ENCODE assay signal across 23 cellular contexts in genomic region chr7:45484094-45484493, GRCh38.
"Had no signal": no experiment of that assay in that cellular context is flagged by ENCODE, and none has a peak within 500 bp of the region (broad histone marks: within the 10 kb centered on the region; RNA-seq: fewer than 3 reads in every experiment).

No MANE protein-coding gene starts in this region.

- H3K36me3 ChIP-seq: heart left ventricle, lower lobe of right lung, pancreas, upper lobe of right lung had no signal

- H3K9me3 Mint-ChIP-seq: activated CD4-positive, alpha-beta memory T cell treated with anti-CD3 and anti-CD28 coated beads, Interleukin-2, amount 10 ng/mL, durations not matched to agents 7 days and 5 days; activated CD4-positive, alpha-beta T cell treated with anti-CD3 and anti-CD28 coated beads, Interleukin-2, amount 10 ng/mL, durations not matched to agents 24 days and 14 days; activated naive CD4-positive, alpha-beta T cell treated with anti-CD3 and anti-CD28 coated beads, Interleukin-2, amount 10 ng/mL, durations not matched to agents 7 days and 5 days; mesothelial cell of epicardium; natural killer cell; T-helper 1 cell treated with Interleukin-12 subunit alpha and Interleukin-12 subunit beta and Interleukin-4 antibody, amounts not matched to agents 30 μg/mL and 1 μg/mL, for 36 hours had no signal

- H3K27ac Mint-ChIP-seq: activated CD4-positive, alpha-beta memory T cell treated with anti-CD3 and anti-CD28 coated beads, Interleukin-2, amount 10 ng/mL, durations not matched to agents 7 days and 5 days; activated CD4-positive, alpha-beta T cell treated with anti-CD3 and anti-CD28 coated beads, Interleukin-2, amount 10 ng/mL, durations not matched to agents 24 days and 14 days; activated CD8-positive, alpha-beta memory T cell treated with anti-CD3 and anti-CD28 coated beads, Interleukin-2, amount 10 ng/mL, durations not matched to agents 7 days and 5 days; activated naive CD4-positive, alpha-beta T cell treated with anti-CD3 and anti-CD28 coated beads, Interleukin-2, amount 10 ng/mL, durations not matched to agents 7 days and 5 days; mesothelial cell of epicardium; natural killer cell; T-helper 1 cell treated with Interleukin-12 subunit alpha and Interleukin-12 subunit beta and Interleukin-4 antibody, amounts not matched to agents 30 μg/mL and 1 μg/mL, for 36 hours had no signal

- DNase-seq: activated CD4-positive, alpha-beta memory T cell treated with anti-CD3 and anti-CD28 coated beads, Interleukin-2, amount 10 ng/mL, durations not matched to agents 7 days and 5 days; activated CD4-positive, alpha-beta T cell treated with anti-CD3 and anti-CD28 coated beads, Interleukin-2, amount 10 ng/mL, durations not matched to agents 24 days and 14 days; activated CD8-positive, alpha-beta memory T cell treated with anti-CD3 and anti-CD28 coated beads, Interleukin-2, amount 10 ng/mL, durations not matched to agents 7 days and 5 days; activated effector memory CD4-positive, alpha-beta T cell treated with anti-CD3 and anti-CD28 coated beads, Interleukin-2, amount 50 U/mL, for 16 hours; activated naive CD4-positive, alpha-beta T cell treated with anti-CD3 and anti-CD28 coated beads, Interleukin-2, amount 10 ng/mL, durations not matched to agents 7 days and 5 days; activated T-cell treated with anti-CD3 and anti-CD28 coated beads for 4 hours; amygdala; heart left ventricle; lower lobe of right lung; natural killer cell; pancreas; psoas muscle; stimulated activated CD4-positive, alpha-beta T cell treated with anti-CD3 and anti-CD28 coated beads, Interleukin-12 subunit alpha, Interleukin-12 subunit beta, amount 100 ng/mL, for 4 hours; stimulated activated CD4-positive, alpha-beta T cell treated with anti-CD3 and anti-CD28 coated beads, Interleukin-4, amount 100 ng/mL, for 4 hours; stimulated activated naive CD8-positive, alpha-beta T cell treated with anti-CD3 and anti-CD28 coated beads, Interleukin-15, Interleukin-2, amounts not matched to agents 100 U/mL and 50 U/mL, for 24 hours; T1000; upper lobe of right lung had no signal

- ATAC-seq: activated CD4-positive, CD25-positive, alpha-beta regulatory T cell treated with anti-CD3 and anti-CD28 coated beads, Interleukin-2, amount 50 U/mL, for 24 hours; activated CD8-positive, alpha-beta memory T cell treated with anti-CD3 and anti-CD28 coated beads, Interleukin-2, amount 10 ng/mL, durations not matched to agents 7 days and 5 days; heart left ventricle; left lobe of liver; lower lobe of right lung; natural killer cell; pancreas; psoas muscle; right cardiac atrium; stimulated activated naive CD8-positive, alpha-beta T cell treated with anti-CD3 and anti-CD28 coated beads, Interleukin-15, Interleukin-2, amounts not matched to agents 100 U/mL and 50 U/mL, for 24 hours; upper lobe of right lung had no signal

- H3K9me3 ChIP-seq: heart left ventricle, lower lobe of right lung, pancreas, psoas muscle, upper lobe of right lung had no signal

- H3K36me3 Mint-ChIP-seq: activated CD8-positive, alpha-beta memory T cell treated with anti-CD3 and anti-CD28 coated beads, Interleukin-2, amount 10 ng/mL, durations not matched to agents 7 days and 5 days; activated naive CD4-positive, alpha-beta T cell treated with anti-CD3 and anti-CD28 coated beads, Interleukin-2, amount 10 ng/mL, durations not matched to agents 7 days and 5 days; mesothelial cell of epicardium; natural killer cell had no signal

- H3K27ac ChIP-seq: coronary artery, heart left ventricle, lower lobe of right lung, pancreas, psoas muscle, upper lobe of right lung had no signal

- H3K4me3 Mint-ChIP-seq: activated CD4-positive, alpha-beta memory T cell treated with anti-CD3 and anti-CD28 coated beads, Interleukin-2, amount 10 ng/mL, durations not matched to agents 7 days and 5 days; activated CD4-positive, alpha-beta T cell treated with anti-CD3 and anti-CD28 coated beads, Interleukin-2, amount 10 ng/mL, durations not matched to agents 24 days and 14 days; activated CD8-positive, alpha-beta memory T cell treated with anti-CD3 and anti-CD28 coated beads, Interleukin-2, amount 10 ng/mL, durations not matched to agents 7 days and 5 days; activated naive CD4-positive, alpha-beta T cell treated with anti-CD3 and anti-CD28 coated beads, Interleukin-2, amount 10 ng/mL, durations not matched to agents 7 days and 5 days; mesothelial cell of epicardium; natural killer cell; T-helper 1 cell treated with Interleukin-12 subunit alpha and Interleukin-12 subunit beta and Interleukin-4 antibody, amounts not matched to agents 30 μg/mL and 1 μg/mL, for 36 hours had no signal

- H3K27me3 Mint-ChIP-seq: activated CD4-positive, alpha-beta T cell treated with anti-CD3 and anti-CD28 coated beads, Interleukin-2, amount 10 ng/mL, durations not matched to agents 24 days and 14 days; activated naive CD4-positive, alpha-beta T cell treated with anti-CD3 and anti-CD28 coated beads, Interleukin-2, amount 10 ng/mL, durations not matched to agents 7 days and 5 days had no signal

- H3K4me1 Mint-ChIP-seq: activated CD4-positive, alpha-beta memory T cell treated with anti-CD3 and anti-CD28 coated beads, Interleukin-2, amount 10 ng/mL, durations not matched to agents 7 days and 5 days; activated CD4-positive, alpha-beta T cell treated with anti-CD3 and anti-CD28 coated beads, Interleukin-2, amount 10 ng/mL, durations not matched to agents 24 days and 14 days; activated CD8-positive, alpha-beta memory T cell treated with anti-CD3 and anti-CD28 coated beads, Interleukin-2, amount 10 ng/mL, durations not matched to agents 7 days and 5 days; activated naive CD4-positive, alpha-beta T cell treated with anti-CD3 and anti-CD28 coated beads, Interleukin-2, amount 10 ng/mL, durations not matched to agents 7 days and 5 days; mesothelial cell of epicardium; natural killer cell had no signal

- H3K4me1 ChIP-seq: heart left ventricle, lower lobe of right lung, pancreas, psoas muscle, upper lobe of right lung had no signal

- H3K27me3 ChIP-seq: heart left ventricle, pancreas, upper lobe of right lung had no signal

- H3K4me3 ChIP-seq: coronary artery, heart left ventricle, lower lobe of right lung, pancreas, psoas muscle, upper lobe of right lung had no signal
